In the genomic region with DNA sequence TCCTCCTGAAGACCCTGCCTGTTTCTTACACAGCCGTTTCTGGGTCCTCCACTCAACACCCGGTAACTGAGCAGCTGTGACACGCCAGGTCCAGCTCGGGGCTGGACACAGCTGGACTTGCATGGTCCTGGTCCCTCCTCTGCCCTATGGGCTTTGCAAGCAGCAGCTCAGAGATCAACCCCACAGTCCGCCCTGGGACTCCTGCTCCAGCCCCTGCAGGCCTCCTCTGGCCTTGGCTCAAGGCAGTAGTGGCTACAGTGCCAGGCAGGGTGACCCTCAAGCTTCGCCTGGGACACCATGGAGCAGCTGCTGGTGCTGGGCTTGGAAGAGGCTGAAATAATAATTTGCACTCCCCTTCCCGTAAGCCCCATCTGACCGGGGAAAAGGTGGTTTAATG, we compare ENCODE assay signal across 26 cellular contexts.
"Had no signal": no experiment of that assay in that cellular context is flagged by ENCODE, and none has a peak within 500 bp of the region (broad histone marks: within the 10 kb centered on the region; RNA-seq: fewer than 3 reads in every experiment).

No MANE protein-coding gene starts in this region.

- H3K4me2 ChIP-seq: neural progenitor cell, smooth muscle cell had no signal

- H3K79me2 ChIP-seq: parathyroid adenoma had no signal

- H3K4me3 ChIP-seq: left lung, lung, neural progenitor cell, psoas muscle, right lobe of liver, smooth muscle cell, stomach, testis, thyroid gland, transverse colon, upper lobe of left lung had no signal

- H3K36me3 ChIP-seq: left lung, neural progenitor cell, right lobe of liver, stomach, thyroid gland, transverse colon, upper lobe of left lung had no signal

- H3K27me3 ChIP-seq: left lung, neural progenitor cell, right lobe of liver, testis, thyroid gland, transverse colon, upper lobe of left lung had no signal

- H3K9me3 ChIP-seq: left lung, psoas muscle, right lobe of liver, stomach, testis, thyroid gland, transverse colon, upper lobe of left lung had no signal

- FAIRE-seq: keratinocyte, urothelium cell line had no signal

- H3K9ac ChIP-seq: neural progenitor cell, parathyroid adenoma had no signal

- H3K4me1 Mint-ChIP-seq: stimulated activated memory B cell treated with anti-CD40 and anti-IgM and Interleukin-4, amounts not matched to agents 10 μg/mL and 1 μg/mL and 100 μg/mL, for 72 hours had no signal

- H3K27ac Mint-ChIP-seq: mesothelial cell of epicardium; naive B cell; nephron; neural progenitor cell; stimulated activated memory B cell treated with anti-CD40 and anti-IgM and Interleukin-4, amounts not matched to agents 10 μg/mL and 1 μg/mL and 100 μg/mL, for 72 hours had no signal

- H3K4me1 ChIP-seq: left lung, parathyroid adenoma, psoas muscle, right lobe of liver, stomach, testis, thyroid gland, transverse colon had no signal

- DNase-seq: hippocampal formation; left colon; mesendoderm; naive B cell; right lobe of liver; stimulated activated CD4-positive, alpha-beta T cell treated with anti-CD3 and anti-CD28 coated beads, Interleukin-1b, Interleukin-23, amount 100 ng/mL, for 48 hours; stimulated activated CD4-positive, alpha-beta T cell treated with anti-CD3 and anti-CD28 coated beads, Interleukin-2, amount 100 ng/mL, for 48 hours; stimulated activated CD4-positive, alpha-beta T cell treated with anti-CD3 and anti-CD28 coated beads, Interleukin-4, amount 100 ng/mL, for 4 hours; stimulated activated CD8-positive, alpha-beta memory T cell treated with anti-CD3 and anti-CD28 coated beads, Interleukin-4, amount 100 ng/mL, for 48 hours; stimulated activated naive CD8-positive, alpha-beta T cell treated with anti-CD3 and anti-CD28 coated beads, Interleukin-15, Interleukin-2, amounts not matched to agents 100 U/mL and 50 U/mL, for 24 hours; stomach; testis; thyroid gland; transverse colon had no signal

- H3K4me3 Mint-ChIP-seq: mesothelial cell of epicardium; naive B cell; nephron; neural progenitor cell; stimulated activated memory B cell treated with anti-CD40 and anti-IgM and Interleukin-4, amounts not matched to agents 10 μg/mL and 1 μg/mL and 100 μg/mL, for 72 hours had no signal

- H3K36me3 Mint-ChIP-seq: naive B cell; neural progenitor cell; stimulated activated memory B cell treated with anti-CD40 and anti-IgM and Interleukin-4, amounts not matched to agents 10 μg/mL and 1 μg/mL and 100 μg/mL, for 72 hours had no signal

- ATAC-seq: left colon; left lung; psoas muscle; stimulated activated memory B cell treated with anti-CD40 and anti-IgM and Interleukin-4, amounts not matched to agents 10 μg/mL and 1 μg/mL and 100 μg/mL, for 72 hours; stimulated activated naive CD8-positive, alpha-beta T cell treated with anti-CD3 and anti-CD28 coated beads, Interleukin-15, Interleukin-2, amounts not matched to agents 100 U/mL and 50 U/mL, for 24 hours had no signal

- H2AFZ ChIP-seq: neural progenitor cell, parathyroid adenoma had no signal

- H3K27ac ChIP-seq: left lung, neural progenitor cell, parathyroid adenoma, psoas muscle, right lobe of liver, stomach, testis, thyroid gland, transverse colon, upper lobe of left lung had no signal
